18 cellular contexts compared by ENCODE assay signal in the genomic region with DNA sequence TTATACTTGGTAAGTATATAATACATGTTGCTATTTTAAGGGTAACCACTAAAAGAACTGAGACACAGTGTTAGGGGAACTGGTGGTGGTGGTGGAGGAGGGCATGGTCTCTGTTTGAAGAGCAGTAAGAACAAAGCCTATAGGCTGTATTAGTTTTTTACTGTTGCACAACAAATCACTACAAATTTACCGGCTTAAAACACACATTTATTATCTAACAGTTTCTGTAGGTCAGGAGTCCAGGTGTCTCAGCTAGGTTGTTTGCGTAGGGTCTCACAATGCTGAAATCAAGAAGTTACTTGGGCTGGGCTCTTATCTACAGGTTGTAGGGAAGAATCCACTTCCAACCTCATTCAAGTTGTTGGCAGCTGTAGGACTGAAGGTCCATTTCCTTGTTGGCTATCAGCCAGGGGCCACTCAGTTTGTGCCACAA. TPM values are rescaled to one million over a fixed set of nuclear protein-coding genes. Genes with fewer than 3 reads are reported as not detected.
DNase-seq lines count a peak whose midpoint lies in the region; ATAC-seq, FAIRE-seq and TF ChIP-seq lines count a peak whose summit lies in the region.
"Had no signal": no experiment of that assay in that cellular context is flagged by ENCODE, and none has a peak within 500 bp of the region (broad histone marks: within the 10 kb centered on the region; RNA-seq: fewer than 3 reads in every experiment).

No MANE protein-coding gene starts in this region.

- POLR2A ChIA-PET in HepG2 (lab: Yijun Ruan, JAX) = interaction anchor here (0.6 kb wide), 1 partner anchor 78 kb away, joined by 3 read pairs; no protein-coding TSS in a partner anchor

- no peaks in the 10 kb centered on the region for H4K20me1 ChIP-seq in HepG2 (ENCODE audit: insufficient read depth, low read length)

- H3K27me3 ChIP-seq in HepG2 (ENCODE audit: control insufficient read depth in 1 of 2, insufficient read depth in 2 of 2, low read length in 2 of 2) = no peaks in the 10 kb centered on the region

- no peak overlapping the region for H2AFZ ChIP-seq in HepG2 (ENCODE audit: low read length)

- FAIRE-seq in HepG2 (lab: Jason Lieb, UNC) = peak; percentile 50

- H3K9me3 ChIP-seq in HepG2 (ENCODE audit: low read length) = no peaks in the 10 kb centered on the region

- WGBS in HepG2 (ENCODE audit: low lambda C conversion rate) = 0% methylated on average over 2 of the region's 2 CpGs

- DNase-seq in GM12865 (ENCODE audit: low read depth) (peak; percentile 10), LoVo (ENCODE audit: low spot score) (peak; percentile 57), HepG2 (ENCODE audit: low spot score) (peak; percentile 63), coronary artery (ENCODE audit: low spot score) (no peak), NCI-H2081 treated with DMSO at 0.1 percent for 48 hours (lab: John Stamatoyannopoulos, UW) (no peak), hepatic stellate cell (ENCODE audit: low spot score) (no peak)
- DNase-seq: activated CD4-positive, alpha-beta T cell treated with anti-CD3 and anti-CD28 coated beads, Interleukin-2, amount 10 ng/mL, durations not matched to agents 7 days and 5 days; GDM1; HFFc6; hypothalamus; left ventricle myocardium superior; NCI-H1436; NCI-H82; Right ventricle myocardium superior; T1000 had no signal

- no peak for TF ChIP-seq CTCF in GM12865 (IDR thresholded peaks at IDR 0.05; ENCODE audit: insufficient read depth, low read depth, low read length, missing control alignments)
- no peak for TF ChIP-seq CTCF in HepG2 (CRISPR knock-in tag; IDR thresholded peaks at IDR 0.05)
- TF ChIP-seq CTCF in coronary artery (IDR thresholded peaks at IDR 0.05) = no peak

- H3K27ac ChIP-seq in HepG2 (ENCODE audit: extremely low read length, insufficient read depth, low read length) (peak overlapping the region; percentile 19), coronary artery (no peak overlapping the region)
- H3K27ac ChIP-seq: BLaER1 treated with 17β-estradiol and CSF1 and Interleukin-3, amounts not matched to agents 10 nM and 100 nM had no signal

- TF ChIP-seq RAD21 in HepG2 (CRISPR knock-in tag; IDR thresholded peaks at IDR 0.05) = no peak

- peak; percentile 56 for ATAC-seq in GM19463 (IDR thresholded peaks at IDR 0.05; ENCODE audit: unreplicated experiment)
- ATAC-seq in HepG2 = peak; percentile 82
- ATAC-seq in GM19397 (IDR thresholded peaks at IDR 0.05; ENCODE audit: unreplicated experiment) = no peak
- ATAC-seq: left ventricle myocardium superior had no signal

- BruUV-seq in HepG2 (replicated peaks; lab: Mats Ljungman, UMichigan) = no TSS peak

- in situ Hi-C loops in HepG2 (cut with HindIII; ENCODE audit: extremely low pct_ligation_motif_present, low pct_unique_long_range_greater_than_20kb) = no loop called here

- H3K4me1 ChIP-seq in HepG2 (ENCODE audit: insufficient read depth, low read length) = peaks cover 56% of the 10 kb centered on the region
- H3K4me1 ChIP-seq: BLaER1 treated with 17β-estradiol and CSF1 and Interleukin-3, amounts not matched to agents 10 nM and 100 nM had no signal

- TF ChIP-seq EP300 in HepG2 (IDR thresholded peaks at IDR 0.05; ENCODE audit: low read depth in 2 of 2, low read length in 2 of 2) (peak in 1 of 2 experiments; percentile 50; a peak in 2 of 4 replicates), HepG2 (CRISPR knock-in tag; IDR thresholded peaks at IDR 0.05; ENCODE audit: borderline replicate concordance) (no peak)

- no peak for TF ChIP-seq POLR2A in HepG2 (IDR thresholded peaks at IDR 0.05; ENCODE audit: insufficient read depth in 1 of 2, low read depth in 2 of 2, low read length in 2 of 2)

- H3K9ac ChIP-seq in HepG2 (ENCODE audit: insufficient read depth, low read depth, low read length) = no peak overlapping the region
- H3K9ac ChIP-seq: BLaER1 treated with 17β-estradiol and CSF1 and Interleukin-3, amounts not matched to agents 10 nM and 100 nM had no signal

- CTCF ChIA-PET in HepG2 (lab: Yijun Ruan, JAX; ENCODE audit: low intra/inter-chr PET ratio, low total read pairs) = no interaction called here

- H3K4me3 ChIP-seq in GM12865 (ENCODE audit: low read depth, low read length) = no peak overlapping the region
- H3K4me3 ChIP-seq in HepG2 (replicated peaks in 1 of 3; ENCODE audit: insufficient read depth in 1 of 3, low read depth in 2 of 3, low read length in 3 of 3) = no peak overlapping the region
- no peak overlapping the region for H3K4me3 ChIP-seq in coronary artery
- H3K4me3 ChIP-seq: BLaER1 treated with 17β-estradiol and CSF1 and Interleukin-3, amounts not matched to agents 10 nM and 100 nM had no signal

- peaks cover 11% of the 10 kb centered on the region for H3K79me2 ChIP-seq in HepG2 (ENCODE audit: insufficient read depth, low read length)

- intact Hi-C loops in HepG2 (cut with micrococcal nuclease; ENCODE audit: unreplicated experiment) = no loop called here

- no peaks in the 10 kb centered on the region for H3K36me3 ChIP-seq in HepG2 (replicated peaks in 1 of 2; ENCODE audit: control insufficient read depth in 1 of 2, insufficient read depth in 2 of 2, low read length in 2 of 2)
- H3K36me3 ChIP-seq: BLaER1 treated with 17β-estradiol and CSF1 and Interleukin-3, amounts not matched to agents 10 nM and 100 nM had no signal

- peak overlapping the region; percentile 18; the same call in 1 of the 2 replicates for H3K4me2 ChIP-seq in HepG2 (ENCODE audit: low read depth, low read length)
- H3K4me2 ChIP-seq: BLaER1 treated with 17β-estradiol and CSF1 and Interleukin-3, amounts not matched to agents 10 nM and 100 nM had no signal

TF ChIP-seq in HepG2, 621 proteins besides CTCF, POLR2A, EP300 and RAD21 (continues in another document):
- no peak for TF ChIP-seq TARDBP (CRISPR knock-in tag; IDR thresholded peaks at IDR 0.05)
- no peak for TF ChIP-seq TBL1XR1 (IDR thresholded peaks at IDR 0.05; ENCODE audit: borderline replicate concordance, low read length, partially characterized antibody)
- TF ChIP-seq ZNF335 (CRISPR knock-in tag; IDR thresholded peaks at IDR 0.05) = no peak
- no peak for TF ChIP-seq HNRNPUL1 (IDR thresholded peaks at IDR 0.05; ENCODE audit: low read depth, low read length)
- TF ChIP-seq, protein P1, sequence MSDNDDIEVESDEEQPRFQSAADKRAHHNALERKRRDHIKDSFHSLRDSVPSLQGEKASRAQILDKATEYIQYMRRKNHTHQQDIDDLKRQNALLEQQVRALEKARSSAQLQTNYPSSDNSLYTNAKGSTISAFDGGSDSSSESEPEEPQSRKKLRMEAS (IDR thresholded peaks at IDR 0.05) = no peak
- TF ChIP-seq, protein P2, sequence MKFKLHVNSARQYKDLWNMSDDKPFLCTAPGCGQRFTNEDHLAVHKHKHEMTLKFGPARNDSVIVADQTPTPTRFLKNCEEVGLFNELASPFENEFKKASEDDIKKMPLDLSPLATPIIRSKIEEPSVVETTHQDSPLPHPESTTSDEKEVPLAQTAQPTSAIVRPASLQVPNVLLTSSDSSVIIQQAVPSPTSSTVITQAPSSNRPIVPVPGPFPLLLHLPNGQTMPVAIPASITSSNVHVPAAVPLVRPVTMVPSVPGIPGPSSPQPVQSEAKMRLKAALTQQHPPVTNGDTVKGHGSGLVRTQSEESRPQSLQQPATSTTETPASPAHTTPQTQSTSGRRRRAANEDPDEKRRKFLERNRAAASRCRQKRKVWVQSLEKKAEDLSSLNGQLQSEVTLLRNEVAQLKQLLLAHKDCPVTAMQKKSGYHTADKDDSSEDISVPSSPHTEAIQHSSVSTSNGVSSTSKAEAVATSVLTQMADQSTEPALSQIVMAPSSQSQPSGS (CRISPR knock-in tag; IDR thresholded peaks at IDR 0.05) = no peak
- TF ChIP-seq SP5 (CRISPR knock-in tag; IDR thresholded peaks at IDR 0.05; ENCODE audit: borderline replicate concordance, low read depth) = no peak
- no peak for TF ChIP-seq ZNF451 (CRISPR knock-in tag; IDR thresholded peaks at IDR 0.05)
- peak; percentile 38; the same call in 1 of the 2 replicates for TF ChIP-seq CREM (IDR thresholded peaks at IDR 0.05)
- TF ChIP-seq CREM (CRISPR knock-in tag; IDR thresholded peaks at IDR 0.05) = no peak
- no peak for TF ChIP-seq ZNF33A (CRISPR knock-in tag; IDR thresholded peaks at IDR 0.05; ENCODE audit: borderline replicate concordance)
- no peak for TF ChIP-seq KLF16 (CRISPR knock-in tag; IDR thresholded peaks at IDR 0.05)
- no peak for TF ChIP-seq JARID2 (CRISPR knock-in tag; IDR thresholded peaks at IDR 0.05; ENCODE audit: insufficient replicate concordance)
- TF ChIP-seq ZFP36L1 (CRISPR knock-in tag; IDR thresholded peaks at IDR 0.05) = no peak
- no peak for TF ChIP-seq KDM6A (CRISPR knock-in tag; IDR thresholded peaks at IDR 0.05; ENCODE audit: low read depth)
- no peak for TF ChIP-seq ZNF607 (CRISPR knock-in tag; IDR thresholded peaks at IDR 0.05; ENCODE audit: borderline replicate concordance)

RNA-seq across cellular contexts. Expression of a gene that starts 52.6 kb away (rescaled TPM):
- total RNA-seq in HepG2 (2016; rRNA removed; fragmentation: Illumina TruSeq; extraction: Trizol) = 16.0 and 16.1 TPM in 2 replicates
- total RNA-seq in HepG2 (2016; cell fraction: cytosol; rRNA removed; fragmentation: Illumina TruSeq; extraction: Trizol; ENCODE audit: low read depth) = 10.0 and 12.7 TPM in 2 replicates
- total RNA-seq in HepG2 (2016; cell fraction: insoluble cytoplasmic fraction; rRNA removed; fragmentation: Illumina TruSeq; extraction: Trizol) = 16.5 and 18.4 TPM in 2 replicates
- total RNA-seq in HepG2 (2016; cell fraction: membrane; rRNA removed; fragmentation: Illumina TruSeq; extraction: Trizol) = 9.3 TPM in 2 replicates
- total RNA-seq in HepG2 (2016; cell fraction: nucleus; rRNA removed; fragmentation: Illumina TruSeq; extraction: Trizol) = 37.3 and 41.3 TPM in 2 replicates
- 14.5 and 14.9 TPM in 2 replicates for polyA plus RNA-seq in HepG2 (2011; rRNA removed)
- 7.0 and 12.9 TPM in 2 replicates for polyA plus RNA-seq in HepG2 (2011; cell fraction: cytosol; rRNA removed)
- 8.3 and 9.2 TPM in 2 replicates for polyA plus RNA-seq in HepG2 (2011; cell fraction: nucleus; rRNA removed)
- polyA plus RNA-seq in HepG2 (2012) = 16.1 and 19.3 TPM in 2 replicates
- polyA plus RNA-seq in HepG2 (2016; cell fraction: cytosol; fragmentation: Illumina TruSeq; extraction: Trizol; ENCODE audit: low read depth) = 2.2 and 2.5 TPM in 2 replicates
- polyA plus RNA-seq in HepG2 (2016; cell fraction: insoluble cytoplasmic fraction; fragmentation: Illumina TruSeq; extraction: Trizol; ENCODE audit: low read depth) = 13.7 and 15.0 TPM in 2 replicates
- polyA plus RNA-seq in HepG2 (2016; cell fraction: membrane; fragmentation: Illumina TruSeq; extraction: Trizol; ENCODE audit: low read depth) = 3.8 and 4.5 TPM in 2 replicates
- polyA plus RNA-seq in HepG2 (2016; cell fraction: nucleus; fragmentation: Illumina TruSeq; extraction: Trizol; ENCODE audit: insufficient read depth, low read depth) = 18.2 and 19.8 TPM in 2 replicates
- 16.3 and 23.2 TPM in 2 replicates for polyA minus RNA-seq in HepG2 (2011; rRNA and poly(A)+ RNA removed; ENCODE audit: low replicate concordance)
- polyA minus RNA-seq in HepG2 (2011; cell fraction: cytosol; rRNA and poly(A)+ RNA removed) = 21.1 and 30.1 TPM in 2 replicates
- 61.2 and 64.9 TPM in 2 replicates for polyA minus RNA-seq in HepG2 (2011; cell fraction: nucleus; rRNA and poly(A)+ RNA removed)

Comparison
In these comparisons a context has a peak if more than half of its experiments do, and no peak if none do; other contexts are left out.
1. DNase-seq: peak in GM12865 (single experiment), LoVo (single experiment) and HepG2 (single experiment); none in coronary artery (single experiment), NCI-H2081 treated with DMSO at 0.1 percent for 48 hours (single experiment) and hepatic stellate cell (single experiment).